ENCODE assay signal across 8 cellular contexts in the genomic region with DNA sequence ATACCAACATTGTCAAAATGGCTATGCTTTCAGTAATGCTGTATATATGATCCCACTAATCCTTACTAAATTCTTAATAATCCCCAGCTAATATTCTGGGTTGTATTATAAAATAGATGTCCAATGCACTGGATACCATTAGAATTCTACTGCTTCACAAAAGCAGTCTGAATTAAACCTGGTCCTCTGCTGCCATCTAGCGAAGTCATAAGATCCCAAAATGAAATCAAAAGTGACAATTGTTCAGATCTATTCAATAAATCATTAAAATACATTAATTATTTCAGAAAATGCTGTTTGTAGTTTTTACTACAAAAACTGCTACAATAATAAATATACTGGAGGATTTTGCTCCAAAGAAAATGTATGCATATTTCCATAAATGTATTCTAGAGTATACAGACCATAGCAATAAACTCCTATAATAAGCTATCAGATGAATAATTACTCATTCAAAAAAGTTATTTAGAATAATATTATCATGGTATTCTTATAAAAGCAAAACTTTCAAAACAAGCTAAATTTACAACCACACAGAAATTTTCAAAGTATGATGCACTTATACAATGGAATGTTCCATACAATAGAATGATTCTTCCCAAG.
A peak's percentile ranks its signal among the peaks of the same experiment; 100 is the strongest.
DNase-seq lines count a peak whose midpoint lies in the region; ATAC-seq and TF ChIP-seq lines count a peak whose summit lies in the region.

No MANE protein-coding gene starts in this region.

- H3K9me3 Mint-ChIP-seq in activated T-cell treated with anti-CD3 and anti-CD28 coated beads, Interleukin-2, amount 50 U/mL, for 24 hours = no peaks in the 10 kb centered on the region

- no peaks in the 10 kb centered on the region for H3K27me3 Mint-ChIP-seq in activated T-cell treated with anti-CD3 and anti-CD28 coated beads, Interleukin-2, amount 50 U/mL, for 24 hours

- H3K4me1 Mint-ChIP-seq in activated T-cell treated with anti-CD3 and anti-CD28 coated beads, Interleukin-2, amount 50 U/mL, for 24 hours (ENCODE audit: low read depth) = peaks cover 47% of the 10 kb centered on the region

- no peak overlapping the region for H3K27ac Mint-ChIP-seq in activated T-cell treated with anti-CD3 and anti-CD28 coated beads, Interleukin-2, amount 50 U/mL, for 24 hours

- DNase-seq in activated T-cell treated with anti-CD3 and anti-CD28 coated beads for 4 hours (peak; percentile 27), KBM-7 (peak; percentile 60), RPMI8226 (peak; percentile 47), cerebellar cortex (ENCODE audit: low spot score) (peak; percentile 79), right lobe of liver (no peak), tibial artery (no peak)
- DNase-seq in activated T-cell treated with anti-CD3 and anti-CD28 coated beads, Interleukin-2, amount 50 U/mL, for 24 hours = no peak

- TF ChIP-seq CTCF in right lobe of liver (IDR thresholded peaks at IDR 0.05) (peak; percentile 65 to 74 (median 70)), tibial artery (IDR thresholded peaks at IDR 0.05) (peak; percentile 63 to 74)

- H3K27me3 ChIP-seq in right lobe of liver = no peaks in the 10 kb centered on the region
- no peaks in the 10 kb centered on the region for H3K27me3 ChIP-seq in tibial artery

- in situ Hi-C loops in KBM-7 (cut with MboI; ENCODE audit: low pct_unique_long_range_greater_than_20kb, low sequenced_read_pairs) = no loop called here

- no peak for TF ChIP-seq POLR2A in right lobe of liver (IDR thresholded peaks at IDR 0.05)

- H3K4me3 Mint-ChIP-seq in activated T-cell treated with anti-CD3 and anti-CD28 coated beads, Interleukin-2, amount 50 U/mL, for 24 hours = no peak overlapping the region

- H3K27ac ChIP-seq in right lobe of liver = no peak overlapping the region
- peak overlapping the region in 1 of 2 donors; percentile 23 for H3K27ac ChIP-seq in tibial artery

- intact Hi-C loops in right lobe of liver (cut with DNase I) = no loop called here
- intact Hi-C loops in tibial artery (cut with DNase I; ENCODE audit: low total_unique reads) = loop anchor here (5.0 to 10.0 kb wide), 2 partner anchors 376 to 939 kb away; no protein-coding TSS in a partner anchor

- no peaks in the 10 kb centered on the region for H3K9me3 ChIP-seq in right lobe of liver
- no peaks in the 10 kb centered on the region for H3K9me3 ChIP-seq in tibial artery

- H3K36me3 Mint-ChIP-seq in activated T-cell treated with anti-CD3 and anti-CD28 coated beads, Interleukin-2, amount 50 U/mL, for 24 hours (ENCODE audit: low read depth) = peaks cover 9% of the 10 kb centered on the region

- H3K4me1 ChIP-seq in right lobe of liver (peaks cover 0 to 10% (median 5%) of the 10 kb centered on the region in 4 donors), tibial artery (peaks cover 0 to 40% (median 13%) of the 10 kb centered on the region in 4 donors)

- 6% methylated on average over 1 of the region's 1 CpG for WGBS in right lobe of liver (ENCODE audit: insufficient coverage, low coverage, low lambda C conversion rate, missing lambda C conversion rate)

- ATAC-seq in right lobe of liver (peak; percentile 69 to 81 (median 80)), GM19455 (IDR thresholded peaks at IDR 0.05; ENCODE audit: unreplicated experiment) (no peak)

- no peaks in the 10 kb centered on the region for H3K36me3 ChIP-seq in right lobe of liver
- no peaks in the 10 kb centered on the region for H3K36me3 ChIP-seq in tibial artery

- H3K4me3 ChIP-seq in right lobe of liver (no peak overlapping the region), tibial artery (no peak overlapping the region)

Comparison
In these comparisons a context has a peak if more than half of its experiments do, and no peak if none do; other contexts are left out.
1. DNase-seq: peak in activated T-cell treated with anti-CD3 and anti-CD28 coated beads for 4 hours (single experiment), KBM-7 (single experiment), RPMI8226 (single experiment) and cerebellar cortex (single experiment); none in activated T-cell treated with anti-CD3 and anti-CD28 coated beads, Interleukin-2, amount 50 U/mL, for 24 hours (single experiment), right lobe of liver (0 of 3) and tibial artery (0 of 2).